Comparison of ENCODE assay signal across 9 cellular contexts in genomic region chr13:108326318-108326717, GRCh38. TPM values are rescaled to one million over a fixed set of nuclear protein-coding genes. Genes with fewer than 3 reads are reported as not detected.
A peak's percentile ranks its signal among the peaks of the same experiment; 100 is the strongest.
DNase-seq lines count a peak whose midpoint lies in the region; ATAC-seq and FAIRE-seq lines count a peak whose summit lies in the region.
"Had no signal": no experiment of that assay in that cellular context is flagged by ENCODE, and none has a peak within 500 bp of the region (broad histone marks: within the 10 kb centered on the region; RNA-seq: fewer than 3 reads in every experiment).

No MANE protein-coding gene starts in this region.

- H3K9me2 ChIP-seq in GM23248 (ENCODE audit: insufficient read depth): no peaks in the 10 kb centered on the region

- no peaks in the 10 kb centered on the region for H3K79me2 ChIP-seq in GM23248 (ENCODE audit: insufficient read depth)

- ATAC-seq in HG02973 (IDR thresholded peaks at IDR 0.05; ENCODE audit: unreplicated experiment): peak; percentile 71

- H3K4me1 ChIP-seq in small intestine (ENCODE audit: control insufficient read depth in 2 of 2, insufficient read depth in 1 of 2, low read depth in 1 of 2, low read length in 1 of 2): no peaks in the 10 kb centered on the region
- no peaks in the 10 kb centered on the region for H3K4me1 ChIP-seq in GM23248 (ENCODE audit: insufficient read depth)

- H3K27ac ChIP-seq in small intestine (ENCODE audit: low read depth in 1 of 2, low read length in 1 of 2) (no peak overlapping the region), GM23248 (no peak overlapping the region)

- no peak for FAIRE-seq in small intestine (lab: Jason Lieb, UNC)

- DNase-seq in activated effector memory CD4-positive, alpha-beta T cell treated with Interleukin-2 at 50 U/mL for 16 hours: peak; percentile 2
- no peak for DNase-seq in activated effector memory CD4-positive, alpha-beta T cell treated with anti-CD3 and anti-CD28 coated beads, Interleukin-2, amount 50 U/mL, for 16 hours
- peak; percentile 78 for DNase-seq in NOMO-1 treated with dmso at 0.1 percent for 144 hours (lab: John Stamatoyannopoulos, UW; ENCODE audit: unreplicated experiment)
- DNase-seq in small intestine: peak; percentile 28
- DNase-seq in GM23248: no peak
- no peak for DNase-seq in kidney glomerular epithelial cell (lab: John Stamatoyannopoulos, UW)
- no peak for DNase-seq in AG08396 (ENCODE audit: low spot score)

- no peak overlapping the region for H3K4me3 ChIP-seq in small intestine (ENCODE audit: low read depth in 1 of 2, low read length in 2 of 2)
- H3K4me3 ChIP-seq in GM23248: no peak overlapping the region
- H3K4me3 ChIP-seq: BLaER1 treated with 17β-estradiol and CSF1 and Interleukin-3, amounts not matched to agents 10 nM and 100 nM had no signal

- H3K27me3 ChIP-seq in small intestine (ENCODE audit: control insufficient read depth in 2 of 2, insufficient read depth in 2 of 2, low read length in 2 of 2) (no peaks in the 10 kb centered on the region), GM23248 (replicated peaks; ENCODE audit: insufficient read depth) (peaks cover 27% of the 10 kb centered on the region)
- H3K27me3 ChIP-seq: BLaER1 treated with 17β-estradiol and CSF1 and Interleukin-3, amounts not matched to agents 10 nM and 100 nM had no signal

- H3K36me3 ChIP-seq in small intestine (ENCODE audit: control insufficient read depth in 2 of 2, insufficient read depth in 2 of 2, low read length in 2 of 2) (no peaks in the 10 kb centered on the region), GM23248 (ENCODE audit: low read depth) (no peaks in the 10 kb centered on the region)
- H3K36me3 ChIP-seq: BLaER1 treated with 17β-estradiol and CSF1 and Interleukin-3, amounts not matched to agents 10 nM and 100 nM had no signal

- H4K20me1 ChIP-seq in GM23248 (ENCODE audit: insufficient read depth): no peaks in the 10 kb centered on the region
- H4K20me1 ChIP-seq: BLaER1 treated with 17β-estradiol and CSF1 and Interleukin-3, amounts not matched to agents 10 nM and 100 nM had no signal

- no peak overlapping the region for H3K4me2 ChIP-seq in GM23248 (ENCODE audit: unreplicated experiment)

- no peak overlapping the region for H3K9ac ChIP-seq in GM23248
- H3K9ac ChIP-seq: BLaER1 treated with 17β-estradiol and CSF1 and Interleukin-3, amounts not matched to agents 10 nM and 100 nM had no signal

- WGBS in small intestine, 3 donors: 41 to 51% (median 48%) methylated on average over 6 of the region's 6 CpGs
- 48 to 51% methylated on average over 6 of the region's 6 CpGs for WGBS in GM23248 (ENCODE audit: low coverage in 1 of 2, low lambda C conversion rate in 2 of 2, missing lambda C conversion rate in 2 of 2), 2 experiments

- in situ Hi-C loops in GM23248 (cut with MboI): loop anchor here (10.0 kb wide), 1 partner anchor 578 kb away; no protein-coding TSS in a partner anchor

- H3K9me3 ChIP-seq in small intestine (ENCODE audit: control insufficient read depth, low read depth) (no peaks in the 10 kb centered on the region), GM23248 (ENCODE audit: low read depth) (no peaks in the 10 kb centered on the region)
- H3K9me3 ChIP-seq: BLaER1 treated with 17β-estradiol and CSF1 and Interleukin-3, amounts not matched to agents 10 nM and 100 nM had no signal

- H3F3A ChIP-seq in GM23248 (ENCODE audit: insufficient read depth): no peaks in the 10 kb centered on the region

- H2AFZ ChIP-seq in GM23248: no peak overlapping the region

RNA-seq across cellular contexts. Expression of gene TNFSF13B, which starts 56.8 kb away (rescaled TPM):
- 1 to 10 TPM; 3.1 to 6.9 (median 4.6) TPM for polyA plus RNA-seq in small intestine
- total RNA-seq in GM23248 (2014; rRNA removed; shearing (Covaris generic)): 0.13 and 2.5 TPM in 2 replicates
- polyA plus RNA-seq in GM23248 (2016; fragmentation: Nextera tagmentation; extraction: Ambion mirVana): 0.14 and 0.40 TPM in 2 replicates

Comparison
In these comparisons a context has a peak if more than half of its experiments do, and no peak if none do; other contexts are left out.
1. DNase-seq: peak in activated effector memory CD4-positive, alpha-beta T cell treated with Interleukin-2 at 50 U/mL for 16 hours (single experiment), NOMO-1 treated with dmso at 0.1 percent for 144 hours (single experiment) and small intestine (single experiment); none in activated effector memory CD4-positive, alpha-beta T cell treated with anti-CD3 and anti-CD28 coated beads, Interleukin-2, amount 50 U/mL, for 16 hours (single experiment), GM23248 (single experiment), kidney glomerular epithelial cell (single experiment) and AG08396 (single experiment).